9 cellular contexts compared by ENCODE assay signal in the genomic region with DNA sequence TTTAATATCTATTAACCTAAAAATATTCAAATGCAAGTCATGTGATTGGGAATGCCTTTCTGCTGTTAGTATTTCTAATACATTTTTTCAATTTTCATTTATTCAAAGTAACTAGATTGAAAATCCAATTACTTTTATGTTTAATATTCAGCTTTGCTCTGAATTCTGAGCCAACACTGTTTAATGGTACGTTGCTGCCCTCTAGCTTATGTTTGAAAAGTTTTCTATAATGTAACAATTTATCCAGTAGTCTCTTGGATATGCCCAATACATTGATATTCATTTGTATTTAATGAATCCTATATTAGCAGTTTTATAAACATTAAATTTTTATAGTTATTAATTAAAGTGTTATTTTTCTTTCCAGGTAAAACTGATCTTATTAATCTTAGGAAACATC. TPM values are rescaled to one million over a fixed set of nuclear protein-coding genes. Genes with fewer than 3 reads are reported as not detected.
A peak's percentile ranks its signal among the peaks of the same experiment; 100 is the strongest.
DNase-seq lines count a peak whose midpoint lies in the region; ATAC-seq and TF ChIP-seq lines count a peak whose summit lies in the region.
"Had no signal": no experiment of that assay in that cellular context is flagged by ENCODE, and none has a peak within 500 bp of the region (broad histone marks: within the 10 kb centered on the region; RNA-seq: fewer than 3 reads in every experiment).

No MANE protein-coding gene starts in this region.

- no peaks in the 10 kb centered on the region for H3K27me3 ChIP-seq in OCI-LY1 (ENCODE audit: insufficient read depth, low read length)
- H3K27me3 ChIP-seq in fibroblast of lung (ENCODE audit: control insufficient read depth, insufficient read depth, low read length), result no peaks in the 10 kb centered on the region
- no peaks in the 10 kb centered on the region for H3K27me3 ChIP-seq in transverse colon

- TF ChIP-seq POLR2A in transverse colon (IDR thresholded peaks at IDR 0.05), result no peak

- no peaks in the 10 kb centered on the region for H3K36me3 ChIP-seq in OCI-LY1 (ENCODE audit: insufficient read depth, low read length)
- H3K36me3 ChIP-seq in fibroblast of lung (ENCODE audit: control insufficient read depth, insufficient read depth, low read length), result no peaks in the 10 kb centered on the region
- no peaks in the 10 kb centered on the region for H3K36me3 ChIP-seq in transverse colon

- H3K9me2 ChIP-seq in OCI-LY1 (ENCODE audit: low read depth, low read length), result no peaks in the 10 kb centered on the region

- H3K4me2 ChIP-seq in OCI-LY1 (ENCODE audit: low read length) (no peak overlapping the region), fibroblast of lung (ENCODE audit: extremely low read depth, insufficient read depth, low read length) (no peak overlapping the region)

- H3K9ac ChIP-seq in OCI-LY1 (ENCODE audit: low read length), result no peak overlapping the region
- H3K9ac ChIP-seq in fibroblast of lung (ENCODE audit: insufficient read depth, low read length), result no peak overlapping the region

- no peaks in the 10 kb centered on the region for H3K9me3 ChIP-seq in OCI-LY1 (ENCODE audit: low read length)
- no peaks in the 10 kb centered on the region for H3K9me3 ChIP-seq in fibroblast of lung (ENCODE audit: control insufficient read depth, insufficient read depth, low read depth, low read length)
- H3K9me3 ChIP-seq in transverse colon, result no peaks in the 10 kb centered on the region

- DNase-seq in NOMO-1 treated with DMSO at 0.1 percent for 48 hours (lab: John Stamatoyannopoulos, UW; ENCODE audit: unreplicated experiment) (peak; percentile 33), NOMO-1 treated with dmso at 0.1 percent for 144 hours (lab: John Stamatoyannopoulos, UW; ENCODE audit: unreplicated experiment) (no peak), fibroblast of lung (ENCODE audit: low read depth in 2 of 2) (peak in 1 of 2 donors; percentile 40), transverse colon (no peak), COR-L47 (lab: John Stamatoyannopoulos, UW) (no peak), ecto neural progenitor cell (ENCODE audit: low spot score) (no peak)

- no peak overlapping the region for H3K27ac ChIP-seq in OCI-LY1 (ENCODE audit: low read depth, low read length, poor library complexity, severe bottlenecking)
- no peak overlapping the region for H3K27ac ChIP-seq in fibroblast of lung (ENCODE audit: insufficient read depth, low read length)
- H3K27ac ChIP-seq in transverse colon, result no peak overlapping the region

- H4K20me1 ChIP-seq in OCI-LY1 (ENCODE audit: insufficient read depth, low read length) (no peaks in the 10 kb centered on the region), fibroblast of lung (ENCODE audit: control insufficient read depth, extremely low read depth, insufficient read depth, low read length) (no peaks in the 10 kb centered on the region)

- no peak for ATAC-seq in HG03439 (IDR thresholded peaks at IDR 0.05; ENCODE audit: unreplicated experiment)

- no peak for TF ChIP-seq EP300 in transverse colon (IDR thresholded peaks at IDR 0.05; ENCODE audit: low read depth)

- TF ChIP-seq CTCF in OCI-LY1 (IDR thresholded peaks at IDR 0.05; ENCODE audit: low read length) (peak; percentile 42; the same call in 1 of the 2 replicates), fibroblast of lung (conservative IDR thresholded peaks at IDR 0.05 in 1 of 2, IDR thresholded peaks at IDR 0.05 in 1 of 2; ENCODE audit: low read depth in 1 of 2, low read length in 2 of 2) (peak; percentile 14 to 24), transverse colon (IDR thresholded peaks at IDR 0.05) (peak in 4 of 5 experiments; percentile 24 to 37 (median 32))

- H3K4me3 ChIP-seq in OCI-LY1 (ENCODE audit: low read depth, low read length, poor library complexity, severe bottlenecking) (no peak overlapping the region), fibroblast of lung (replicated peaks in 1 of 4; ENCODE audit: control extremely low read depth in 1 of 4, insufficient read depth in 1 of 4, low read depth in 3 of 4, low read length in 4 of 4) (no peak overlapping the region), transverse colon (no peak overlapping the region)

- no peaks in the 10 kb centered on the region for H3F3A ChIP-seq in OCI-LY1 (ENCODE audit: insufficient read depth, low read length)

- in situ Hi-C loops in transverse colon (cut with MboI; ENCODE audit: low pct_ligation_motif_present in 1 of 4, low pct_unique_long_range_greater_than_20kb in 1 of 4, low sequenced_read_pairs in 3 of 4), result no loop called here

- H3K79me2 ChIP-seq in OCI-LY1 (ENCODE audit: insufficient read depth, low read length) (no peaks in the 10 kb centered on the region), fibroblast of lung (ENCODE audit: control insufficient read depth, insufficient read depth, low read length) (no peaks in the 10 kb centered on the region)

- intact Hi-C loops in transverse colon (cut with DNase I; ENCODE audit: low total_unique reads), result no loop called here

- 0 to 2% methylated on average over 1 of the region's 1 CpG for WGBS in transverse colon (ENCODE audit: low coverage in 1 of 2), 2 donors

- no peak overlapping the region for H2AFZ ChIP-seq in OCI-LY1 (ENCODE audit: low read length)
- no peak overlapping the region for H2AFZ ChIP-seq in fibroblast of lung (ENCODE audit: low read length)

- H3K4me1 ChIP-seq in OCI-LY1 (ENCODE audit: insufficient read depth, low read length, severe bottlenecking) (no peaks in the 10 kb centered on the region), fibroblast of lung (ENCODE audit: control insufficient read depth, extremely low read depth, insufficient read depth, low read length) (no peaks in the 10 kb centered on the region), transverse colon (peaks cover 0 to 4% (median 0%) of the 10 kb centered on the region in 4 donors)

RNA-seq across cellular contexts. Expression of a gene that starts 47.4 kb away (rescaled TPM):
- under 0.01 TPM in 1 of 2 replicates, not detected in the other for total RNA-seq in fibroblast of lung
- not detected in 2 replicates for polyA plus RNA-seq in fibroblast of lung
- polyA plus RNA-seq in fibroblast of lung (2012), result not detected in 2 replicates
- polyA minus RNA-seq in fibroblast of lung (ENCODE audit: low replicate concordance), result not detected in 2 replicates
- total RNA-seq in transverse colon, result 1 to 10 TPM in 1 of 4 donors, under 1 TPM in 1, not detected in 2; 0.32 to 2.4 TPM
- total RNA-seq: mononuclear cell had no signal
